In the genomic region with DNA sequence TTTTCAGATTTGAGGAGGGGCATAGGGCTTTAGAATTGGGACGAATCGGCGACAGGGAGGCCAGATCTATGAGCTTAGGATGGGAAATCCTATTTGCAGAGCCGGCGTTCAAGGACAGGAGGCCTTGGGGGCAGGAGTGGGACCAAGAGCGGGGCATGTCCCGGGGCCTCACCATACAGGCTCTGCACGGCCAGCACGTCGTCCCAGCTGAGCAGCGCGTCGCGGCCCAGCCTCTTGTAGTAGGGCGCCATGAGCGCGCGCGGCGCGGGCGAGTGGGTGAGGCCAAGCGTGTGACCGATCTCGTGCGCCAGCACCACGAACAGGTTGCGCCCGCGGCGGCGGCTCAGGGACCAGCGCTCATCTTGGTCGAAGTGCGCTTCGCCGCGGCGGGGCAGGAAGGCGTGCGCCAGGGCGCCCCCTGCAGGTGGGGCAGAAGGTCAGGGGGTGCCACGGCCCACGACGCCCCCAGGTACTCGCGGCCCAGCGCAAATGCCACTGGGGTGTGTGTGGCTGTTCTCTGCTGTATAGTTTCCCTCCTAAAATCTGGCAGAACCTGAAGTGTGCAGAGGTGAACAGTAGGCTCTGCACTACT, we compare ENCODE assay signal across 18 cellular contexts. TPM values are rescaled to one million over a fixed set of nuclear protein-coding genes. Genes with fewer than 3 reads are reported as not detected.
DNase-seq lines count a peak whose midpoint lies in the region; ATAC-seq and TF ChIP-seq lines count a peak whose summit lies in the region.
"Had no signal": no experiment of that assay in that cellular context is flagged by ENCODE, and none has a peak within 500 bp of the region (broad histone marks: within the 10 kb centered on the region; RNA-seq: fewer than 3 reads in every experiment).

No MANE protein-coding gene starts in this region.

- no peaks in the 10 kb centered on the region for H3K9me3 Mint-ChIP-seq in natural killer cell treated with Interleukin-12 subunit alpha and Interleukin-12 subunit beta and Interleukin-15 and Interleukin-18, amount 100 ng/mL, for 72 hours
- H3K9me3 Mint-ChIP-seq in natural killer cell: no peaks in the 10 kb centered on the region
- no peaks in the 10 kb centered on the region for H3K9me3 Mint-ChIP-seq in activated T-cell treated with anti-CD3 and anti-CD28 coated beads, Interleukin-2, amount 50 U/mL, for 4 hours
- H3K9me3 Mint-ChIP-seq: stimulated activated memory B cell treated with anti-CD40 and anti-IgM and Interleukin-4, amounts not matched to agents 10 μg/mL and 1 μg/mL and 100 μg/mL, for 72 hours had no signal

- no peaks in the 10 kb centered on the region for H3K9me2 ChIP-seq in OCI-LY7 (ENCODE audit: insufficient read depth, low read length)

- H3K27me3 ChIP-seq in foreskin keratinocyte: peaks cover 3% of the 10 kb centered on the region

- H3K4me3 ChIP-seq in OCI-LY7 (ENCODE audit: low read depth, low read length, poor library complexity, severe bottlenecking): no peak overlapping the region
- H3K4me3 ChIP-seq: SK-N-MC had no signal

- BruUV-seq in OCI-LY7 (replicated peaks; lab: Mats Ljungman, UMichigan): no TSS peak

- H3K4me1 Mint-ChIP-seq in natural killer cell treated with Interleukin-12 subunit alpha and Interleukin-12 subunit beta and Interleukin-15 and Interleukin-18, amount 100 ng/mL, for 72 hours (ENCODE audit: low read depth in 2 of 2): peaks cover 0 to under 1% of the 10 kb centered on the region in 2 donors
- H3K4me1 Mint-ChIP-seq in natural killer cell: peaks cover 0 to 2% of the 10 kb centered on the region in 2 donors
- H3K4me1 Mint-ChIP-seq in activated T-cell treated with anti-CD3 and anti-CD28 coated beads, Interleukin-2, amount 50 U/mL, for 4 hours (ENCODE audit: low read depth): peaks cover 2% of the 10 kb centered on the region

- H2AFZ ChIP-seq in OCI-LY7 (ENCODE audit: low read length): no peak overlapping the region

- TF ChIP-seq CTCF in natural killer cell (IDR thresholded peaks at IDR 0.05) (no peak), OCI-LY7 (conservative IDR thresholded peaks at IDR 0.05; ENCODE audit: low read length) (peak; percentile 66), foreskin keratinocyte (conservative IDR thresholded peaks at IDR 0.05) (peak; percentile 40)

- CTCF ChIA-PET in OCI-LY7 (lab: Charles Lee; ENCODE audit: unreplicated experiment): no interaction called here

- peak; percentile 58 for DNase-seq in natural killer cell treated with Interleukin-12 subunit alpha and Interleukin-12 subunit beta and Interleukin-15 and Interleukin-18, amount 100 ng/mL, for 72 hours (ENCODE audit: low spot score)
- DNase-seq in natural killer cell (no peak), OCI-LY7 (ENCODE audit: low spot score) (no peak), foreskin keratinocyte (no peak), Kasumi-1 (lab: John Stamatoyannopoulos, UW) (no peak), NAMALWA (ENCODE audit: low spot score) (no peak), DMS 273 treated with DMSO at 0.1 percent for 48 hours (lab: John Stamatoyannopoulos, UW) (no peak)
- no peak for DNase-seq in activated T-cell treated with anti-CD3 and anti-CD28 coated beads, Interleukin-2, amount 50 U/mL, for 4 hours
- DNase-seq: activated naive CD4-positive, alpha-beta T cell treated with Interleukin-2 at 50 U/mL for 16 hours; Caco-2; effector CD8-positive, alpha-beta T cell; foreskin fibroblast had no signal

- H3K27ac ChIP-seq in OCI-LY7 (ENCODE audit: low read depth, low read length, poor library complexity, severe bottlenecking) (no peak overlapping the region), foreskin keratinocyte (no peak overlapping the region)
- H3K27ac ChIP-seq: SK-N-MC had no signal

- no peak overlapping the region for H3K4me2 ChIP-seq in OCI-LY7 (ENCODE audit: low read length)

- H3K36me3 Mint-ChIP-seq in natural killer cell treated with Interleukin-12 subunit alpha and Interleukin-12 subunit beta and Interleukin-15 and Interleukin-18, amount 100 ng/mL, for 72 hours: no peaks in the 10 kb centered on the region
- no peaks in the 10 kb centered on the region for H3K36me3 Mint-ChIP-seq in natural killer cell
- no peaks in the 10 kb centered on the region for H3K36me3 Mint-ChIP-seq in activated T-cell treated with anti-CD3 and anti-CD28 coated beads, Interleukin-2, amount 50 U/mL, for 4 hours (ENCODE audit: insufficient read depth)
- H3K36me3 Mint-ChIP-seq: stimulated activated memory B cell treated with anti-CD40 and anti-IgM and Interleukin-4, amounts not matched to agents 10 μg/mL and 1 μg/mL and 100 μg/mL, for 72 hours had no signal

- POLR2A ChIA-PET in OCI-LY7 (lab: Charles Lee): no interaction called here

- no peaks in the 10 kb centered on the region for H3K79me2 ChIP-seq in OCI-LY7 (ENCODE audit: insufficient read depth, low read depth, low read length)

- H3K4me1 ChIP-seq in OCI-LY7 (ENCODE audit: insufficient read depth, low read length, poor library complexity, severe bottlenecking): peaks cover 6% of the 10 kb centered on the region
- no peaks in the 10 kb centered on the region for H3K4me1 ChIP-seq in foreskin keratinocyte

- no peak overlapping the region for H3K27ac Mint-ChIP-seq in natural killer cell treated with Interleukin-12 subunit alpha and Interleukin-12 subunit beta and Interleukin-15 and Interleukin-18, amount 100 ng/mL, for 72 hours
- no peak overlapping the region for H3K27ac Mint-ChIP-seq in natural killer cell
- H3K27ac Mint-ChIP-seq: stimulated activated memory B cell treated with anti-CD40 and anti-IgM and Interleukin-4, amounts not matched to agents 10 μg/mL and 1 μg/mL and 100 μg/mL, for 72 hours had no signal

- intact Hi-C loops in natural killer cell (cut with micrococcal nuclease): no loop called here
- intact Hi-C loops in OCI-LY7 (cut with micrococcal nuclease; ENCODE audit: unreplicated experiment): no loop called here

- no peaks in the 10 kb centered on the region for H3K36me3 ChIP-seq in OCI-LY7 (ENCODE audit: insufficient read depth, low read length)

- H3K27me3 Mint-ChIP-seq in natural killer cell treated with Interleukin-12 subunit alpha and Interleukin-12 subunit beta and Interleukin-15 and Interleukin-18, amount 100 ng/mL, for 72 hours: peaks cover 7% of the 10 kb centered on the region in 2 donors
- peaks cover 15% of the 10 kb centered on the region in 2 donors for H3K27me3 Mint-ChIP-seq in natural killer cell (ENCODE audit: low read depth in 2 of 2)
- H3K27me3 Mint-ChIP-seq in activated T-cell treated with anti-CD3 and anti-CD28 coated beads, Interleukin-2, amount 50 U/mL, for 4 hours (ENCODE audit: low read depth): peaks cover 9% of the 10 kb centered on the region

- H4K20me1 ChIP-seq in OCI-LY7 (ENCODE audit: insufficient read depth, low read length): no peaks in the 10 kb centered on the region

- ATAC-seq in natural killer cell treated with Interleukin-12 subunit alpha and Interleukin-12 subunit beta and Interleukin-15 and Interleukin-18, amount 100 ng/mL, for 72 hours: no peak
- ATAC-seq in natural killer cell: no peak
- no peak for ATAC-seq in foreskin keratinocyte
- ATAC-seq in activated T-cell treated with anti-CD3 and anti-CD28 coated beads, Interleukin-2, amount 50 U/mL, for 4 hours: no peak
- ATAC-seq: stimulated activated memory B cell treated with anti-CD40 and anti-IgM and Interleukin-4, amounts not matched to agents 10 μg/mL and 1 μg/mL and 100 μg/mL, for 72 hours had no signal

- H3K4me3 Mint-ChIP-seq in natural killer cell treated with Interleukin-12 subunit alpha and Interleukin-12 subunit beta and Interleukin-15 and Interleukin-18, amount 100 ng/mL, for 72 hours: no peak overlapping the region
- no peak overlapping the region for H3K4me3 Mint-ChIP-seq in natural killer cell
- H3K4me3 Mint-ChIP-seq in activated T-cell treated with anti-CD3 and anti-CD28 coated beads, Interleukin-2, amount 50 U/mL, for 4 hours: no peak overlapping the region
- H3K4me3 Mint-ChIP-seq: stimulated activated memory B cell treated with anti-CD40 and anti-IgM and Interleukin-4, amounts not matched to agents 10 μg/mL and 1 μg/mL and 100 μg/mL, for 72 hours had no signal

- H3K9me3 ChIP-seq in OCI-LY7 (ENCODE audit: low read length): no peaks in the 10 kb centered on the region
- H3K9me3 ChIP-seq: Caco-2 had no signal

RNA-seq across cellular contexts. Expression of gene C17orf50, which starts 9.3 kb away (rescaled TPM):
- not detected for total RNA-seq in natural killer cell treated with Interleukin-12 subunit alpha and Interleukin-12 subunit beta and Interleukin-15 and Interleukin-18, amount 100 ng/mL, for 72 hours
- not detected for total RNA-seq in natural killer cell
- not detected in 2 replicates for total RNA-seq in OCI-LY7 (2014; rRNA removed; shearing (Covaris generic))
- total RNA-seq in OCI-LY7 (2022): not detected in 2 replicates
- total RNA-seq in foreskin keratinocyte: not detected in 2 replicates
- polyA plus RNA-seq in foreskin keratinocyte: not detected in 2 replicates
- total RNA-seq in activated T-cell treated with anti-CD3 and anti-CD28 coated beads, Interleukin-2, amount 50 U/mL, for 4 hours: not detected
- total RNA-seq: Caco-2, LHCN-M2, lung microvascular endothelial cell, skeletal muscle tissue, urinary bladder had no signal
- polyA plus RNA-seq: urinary bladder had no signal

RNA-seq across cellular contexts. Expression of gene GAS2L2, which starts 17.0 kb away (rescaled TPM):
- total RNA-seq in natural killer cell treated with Interleukin-12 subunit alpha and Interleukin-12 subunit beta and Interleukin-15 and Interleukin-18, amount 100 ng/mL, for 72 hours: not detected
- under 1 TPM in 1 of 3 donors, not detected in 2; 0.23 TPM for total RNA-seq in natural killer cell
- total RNA-seq in OCI-LY7 (2014; rRNA removed; shearing (Covaris generic)): not detected in 2 replicates
- 0.21 TPM in 1 of 2 replicates, not detected in the other for total RNA-seq in OCI-LY7 (2022)
- not detected in 2 replicates for total RNA-seq in foreskin keratinocyte
- polyA plus RNA-seq in foreskin keratinocyte: not detected in 2 replicates
- under 1 TPM in 1 of 3 donors, not detected in 2; 0.05 TPM for total RNA-seq in activated T-cell treated with anti-CD3 and anti-CD28 coated beads, Interleukin-2, amount 50 U/mL, for 4 hours
- total RNA-seq: Caco-2, LHCN-M2, skeletal muscle tissue, urinary bladder had no signal

RNA-seq across cellular contexts. Expression of gene MMP28, which starts 25.4 kb away (rescaled TPM):
- not detected for total RNA-seq in natural killer cell treated with Interleukin-12 subunit alpha and Interleukin-12 subunit beta and Interleukin-15 and Interleukin-18, amount 100 ng/mL, for 72 hours
- total RNA-seq in natural killer cell (1 to 10 TPM in 1 of 3 donors, not detected in 2; 1.1 TPM), OCI-LY7 (2022) (not detected in 2 replicates), foreskin keratinocyte (4.1 and 4.5 TPM in 2 replicates)
- total RNA-seq in OCI-LY7 (2014; rRNA removed; shearing (Covaris generic)): not detected in 2 replicates
- polyA plus RNA-seq in foreskin keratinocyte: 4.5 and 5.5 TPM in 2 replicates
- under 1 TPM in 2 of 3 donors, not detected in 1; 0.23 to 0.29 TPM for total RNA-seq in activated T-cell treated with anti-CD3 and anti-CD28 coated beads, Interleukin-2, amount 50 U/mL, for 4 hours
- total RNA-seq: Caco-2, LHCN-M2 had no signal

RNA-seq across cellular contexts. Expression of gene RASL10B, which starts 38.6 kb away (rescaled TPM):
- under 1 TPM in 1 of 2 donors, not detected in 1; 0.14 TPM for total RNA-seq in natural killer cell treated with Interleukin-12 subunit alpha and Interleukin-12 subunit beta and Interleukin-15 and Interleukin-18, amount 100 ng/mL, for 72 hours
- under 1 TPM in 1 of 3 donors, not detected in 2; 0.07 TPM for total RNA-seq in natural killer cell
- total RNA-seq in OCI-LY7 (2014; rRNA removed; shearing (Covaris generic)): not detected in 2 replicates
- total RNA-seq in OCI-LY7 (2022): not detected in 2 replicates
- 0.17 and 0.21 TPM in 2 replicates for total RNA-seq in foreskin keratinocyte
- 0.11 and 0.29 TPM in 2 replicates for polyA plus RNA-seq in foreskin keratinocyte
- total RNA-seq in activated T-cell treated with anti-CD3 and anti-CD28 coated beads, Interleukin-2, amount 50 U/mL, for 4 hours: 1 to 10 TPM; 2.6 to 4.3 (median 3.7) TPM

RNA-seq across cellular contexts. Expression of gene TAF15, which starts 39.3 kb away (rescaled TPM):
- total RNA-seq in natural killer cell treated with Interleukin-12 subunit alpha and Interleukin-12 subunit beta and Interleukin-15 and Interleukin-18, amount 100 ng/mL, for 72 hours: 100 to 1,000 TPM; 235 to 249 TPM
- total RNA-seq in natural killer cell (100 to 1,000 TPM; 214 to 253 (median 214) TPM), OCI-LY7 (2022) (256 and 279 TPM in 2 replicates), foreskin keratinocyte (99.6 and 106 TPM in 2 replicates)
- total RNA-seq in OCI-LY7 (2014; rRNA removed; shearing (Covaris generic)): 61.9 and 65.9 TPM in 2 replicates
- 121 and 144 TPM in 2 replicates for polyA plus RNA-seq in foreskin keratinocyte
- 100 to 1,000 TPM; 215 to 249 (median 239) TPM for total RNA-seq in activated T-cell treated with anti-CD3 and anti-CD28 coated beads, Interleukin-2, amount 50 U/mL, for 4 hours
